Comparison of ENCODE assay signal across 2 cellular contexts in the genomic region with DNA sequence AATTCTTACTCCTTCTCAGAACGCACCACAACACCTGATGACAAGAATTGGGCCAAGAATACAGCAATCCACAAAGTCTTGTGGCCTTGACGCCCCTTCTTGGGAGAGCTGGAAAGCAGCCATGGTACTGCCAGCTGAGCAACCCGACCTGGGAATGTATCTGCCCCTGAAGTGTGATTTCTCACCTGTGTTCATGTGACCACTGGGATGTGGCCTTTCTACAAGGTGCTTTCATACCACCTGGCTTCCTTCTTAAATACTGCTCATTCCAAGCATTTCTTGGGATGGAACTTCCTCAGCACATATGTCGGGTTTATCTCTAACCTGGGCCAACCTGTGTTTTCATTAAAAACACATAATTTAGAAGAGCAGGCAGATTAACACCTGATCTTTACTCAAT.
TF ChIP-seq lines count a peak whose summit lies in the region.

No MANE protein-coding gene starts in this region.

TF ChIP-seq in GM23338, 12 proteins besides CTCF, POLR2A, EP300 and RAD21 (continues in another document):
- no peak for TF ChIP-seq JUNB (IDR thresholded peaks at IDR 0.05; ENCODE audit: unreplicated experiment)
- TF ChIP-seq, protein P1, sequence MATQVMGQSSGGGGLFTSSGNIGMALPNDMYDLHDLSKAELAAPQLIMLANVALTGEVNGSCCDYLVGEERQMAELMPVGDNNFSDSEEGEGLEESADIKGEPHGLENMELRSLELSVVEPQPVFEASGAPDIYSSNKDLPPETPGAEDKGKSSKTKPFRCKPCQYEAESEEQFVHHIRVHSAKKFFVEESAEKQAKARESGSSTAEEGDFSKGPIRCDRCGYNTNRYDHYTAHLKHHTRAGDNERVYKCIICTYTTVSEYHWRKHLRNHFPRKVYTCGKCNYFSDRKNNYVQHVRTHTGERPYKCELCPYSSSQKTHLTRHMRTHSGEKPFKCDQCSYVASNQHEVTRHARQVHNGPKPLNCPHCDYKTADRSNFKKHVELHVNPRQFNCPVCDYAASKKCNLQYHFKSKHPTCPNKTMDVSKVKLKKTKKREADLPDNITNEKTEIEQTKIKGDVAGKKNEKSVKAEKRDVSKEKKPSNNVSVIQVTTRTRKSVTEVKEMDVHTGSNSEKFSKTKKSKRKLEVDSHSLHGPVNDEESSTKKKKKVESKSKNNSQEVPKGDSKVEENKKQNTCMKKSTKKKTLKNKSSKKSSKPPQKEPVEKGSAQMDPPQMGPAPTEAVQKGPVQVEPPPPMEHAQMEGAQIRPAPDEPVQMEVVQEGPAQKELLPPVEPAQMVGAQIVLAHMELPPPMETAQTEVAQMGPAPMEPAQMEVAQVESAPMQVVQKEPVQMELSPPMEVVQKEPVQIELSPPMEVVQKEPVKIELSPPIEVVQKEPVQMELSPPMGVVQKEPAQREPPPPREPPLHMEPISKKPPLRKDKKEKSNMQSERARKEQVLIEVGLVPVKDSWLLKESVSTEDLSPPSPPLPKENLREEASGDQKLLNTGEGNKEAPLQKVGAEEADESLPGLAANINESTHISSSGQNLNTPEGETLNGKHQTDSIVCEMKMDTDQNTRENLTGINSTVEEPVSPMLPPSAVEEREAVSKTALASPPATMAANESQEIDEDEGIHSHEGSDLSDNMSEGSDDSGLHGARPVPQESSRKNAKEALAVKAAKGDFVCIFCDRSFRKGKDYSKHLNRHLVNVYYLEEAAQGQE (IDR thresholded peaks at IDR 0.05; ENCODE audit: unreplicated experiment) = no peak
- TF ChIP-seq NANOG (IDR thresholded peaks at IDR 0.05; ENCODE audit: borderline replicate concordance) = no peak
- no peak for TF ChIP-seq POLR2AphosphoS5 (IDR thresholded peaks at IDR 0.05; ENCODE audit: low read depth)
- no peak for TF ChIP-seq ZNF331 (CRISPR knock-in tag; IDR thresholded peaks at IDR 0.05; ENCODE audit: low read depth)
- no peak for TF ChIP-seq CREB1 (CRISPR knock-in tag; IDR thresholded peaks at IDR 0.05; ENCODE audit: low read depth)
- no peak for TF ChIP-seq EZH2 (IDR thresholded peaks at IDR 0.05; ENCODE audit: low read depth, unreplicated experiment)
- TF ChIP-seq ZNF114 (CRISPR knock-in tag; IDR thresholded peaks at IDR 0.05) = no peak
- TF ChIP-seq STAT1 (IDR thresholded peaks at IDR 0.05; ENCODE audit: unreplicated experiment) = no peak
- TF ChIP-seq, protein P2, sequence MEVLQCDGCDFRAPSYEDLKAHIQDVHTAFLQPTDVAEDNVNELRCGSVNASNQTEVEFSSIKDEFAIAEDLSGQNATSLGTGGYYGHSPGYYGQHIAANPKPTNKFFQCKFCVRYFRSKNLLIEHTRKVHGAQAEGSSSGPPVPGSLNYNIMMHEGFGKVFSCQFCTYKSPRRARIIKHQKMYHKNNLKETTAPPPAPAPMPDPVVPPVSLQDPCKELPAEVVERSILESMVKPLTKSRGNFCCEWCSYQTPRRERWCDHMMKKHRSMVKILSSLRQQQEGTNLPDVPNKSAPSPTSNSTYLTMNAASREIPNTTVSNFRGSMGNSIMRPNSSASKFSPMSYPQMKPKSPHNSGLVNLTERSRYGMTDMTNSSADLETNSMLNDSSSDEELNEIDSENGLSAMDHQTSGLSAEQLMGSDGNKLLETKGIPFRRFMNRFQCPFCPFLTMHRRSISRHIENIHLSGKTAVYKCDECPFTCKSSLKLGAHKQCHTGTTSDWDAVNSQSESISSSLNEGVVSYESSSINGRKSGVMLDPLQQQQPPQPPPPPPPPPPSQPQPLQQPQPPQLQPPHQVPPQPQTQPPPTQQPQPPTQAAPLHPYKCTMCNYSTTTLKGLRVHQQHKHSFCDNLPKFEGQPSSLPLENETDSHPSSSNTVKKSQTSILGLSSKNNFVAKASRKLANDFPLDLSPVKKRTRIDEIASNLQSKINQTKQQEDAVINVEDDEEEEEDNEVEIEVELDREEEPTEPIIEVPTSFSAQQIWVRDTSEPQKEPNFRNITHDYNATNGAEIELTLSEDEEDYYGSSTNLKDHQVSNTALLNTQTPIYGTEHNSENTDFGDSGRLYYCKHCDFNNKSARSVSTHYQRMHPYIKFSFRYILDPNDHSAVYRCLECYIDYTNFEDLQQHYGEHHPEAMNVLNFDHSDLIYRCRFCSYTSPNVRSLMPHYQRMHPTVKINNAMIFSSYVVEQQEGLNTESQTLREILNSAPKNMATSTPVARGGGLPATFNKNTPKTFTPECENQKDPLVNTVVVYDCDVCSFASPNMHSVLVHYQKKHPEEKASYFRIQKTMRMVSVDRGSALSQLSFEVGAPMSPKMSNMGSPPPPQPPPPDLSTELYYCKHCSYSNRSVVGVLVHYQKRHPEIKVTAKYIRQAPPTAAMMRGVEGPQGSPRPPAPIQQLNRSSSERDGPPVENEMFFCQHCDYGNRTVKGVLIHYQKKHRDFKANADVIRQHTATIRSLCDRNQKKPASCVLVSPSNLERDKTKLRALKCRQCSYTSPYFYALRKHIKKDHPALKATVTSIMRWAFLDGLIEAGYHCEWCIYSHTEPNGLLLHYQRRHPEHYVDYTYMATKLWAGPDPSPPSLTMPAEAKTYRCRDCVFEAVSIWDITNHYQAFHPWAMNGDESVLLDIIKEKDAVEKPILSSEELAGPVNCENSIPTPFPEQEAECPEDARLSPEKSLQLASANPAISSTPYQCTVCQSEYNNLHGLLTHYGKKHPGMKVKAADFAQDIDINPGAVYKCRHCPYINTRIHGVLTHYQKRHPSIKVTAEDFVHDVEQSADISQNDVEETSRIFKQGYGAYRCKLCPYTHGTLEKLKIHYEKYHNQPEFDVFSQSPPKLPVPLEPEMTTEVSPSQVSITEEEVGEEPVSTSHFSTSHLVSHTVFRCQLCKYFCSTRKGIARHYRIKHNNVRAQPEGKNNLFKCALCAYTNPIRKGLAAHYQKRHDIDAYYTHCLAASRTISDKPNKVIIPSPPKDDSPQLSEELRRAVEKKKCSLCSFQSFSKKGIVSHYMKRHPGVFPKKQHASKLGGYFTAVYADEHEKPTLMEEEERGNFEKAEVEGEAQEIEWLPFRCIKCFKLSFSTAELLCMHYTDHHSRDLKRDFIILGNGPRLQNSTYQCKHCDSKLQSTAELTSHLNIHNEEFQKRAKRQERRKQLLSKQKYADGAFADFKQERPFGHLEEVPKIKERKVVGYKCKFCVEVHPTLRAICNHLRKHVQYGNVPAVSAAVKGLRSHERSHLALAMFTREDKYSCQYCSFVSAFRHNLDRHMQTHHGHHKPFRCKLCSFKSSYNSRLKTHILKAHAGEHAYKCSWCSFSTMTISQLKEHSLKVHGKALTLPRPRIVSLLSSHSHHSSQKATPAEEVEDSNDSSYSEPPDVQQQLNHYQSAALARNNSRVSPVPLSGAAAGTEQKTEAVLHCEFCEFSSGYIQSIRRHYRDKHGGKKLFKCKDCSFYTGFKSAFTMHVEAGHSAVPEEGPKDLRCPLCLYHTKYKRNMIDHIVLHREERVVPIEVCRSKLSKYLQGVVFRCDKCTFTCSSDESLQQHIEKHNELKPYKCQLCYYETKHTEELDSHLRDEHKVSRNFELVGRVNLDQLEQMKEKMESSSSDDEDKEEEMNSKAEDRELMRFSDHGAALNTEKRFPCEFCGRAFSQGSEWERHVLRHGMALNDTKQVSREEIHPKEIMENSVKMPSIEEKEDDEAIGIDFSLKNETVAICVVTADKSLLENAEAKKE (CRISPR knock-in tag; IDR thresholded peaks at IDR 0.05) = no peak

TF ChIP-seq in SK-N-SH, 30 proteins besides CTCF, POLR2A, EP300 and RAD21:
- TF ChIP-seq SMC3 (IDR thresholded peaks at IDR 0.05; ENCODE audit: low read depth, low read length) (no peak), FOSL2 (IDR thresholded peaks at IDR 0.05; ENCODE audit: borderline replicate concordance, low read depth) (no peak), JUND (IDR thresholded peaks at IDR 0.05) (no peak), TEAD4 (IDR thresholded peaks at IDR 0.05; ENCODE audit: borderline replicate concordance, insufficient read depth) (no peak)
- TF ChIP-seq, protein P3, sequence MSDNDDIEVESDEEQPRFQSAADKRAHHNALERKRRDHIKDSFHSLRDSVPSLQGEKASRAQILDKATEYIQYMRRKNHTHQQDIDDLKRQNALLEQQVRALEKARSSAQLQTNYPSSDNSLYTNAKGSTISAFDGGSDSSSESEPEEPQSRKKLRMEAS (IDR thresholded peaks at IDR 0.05; ENCODE audit: low read depth) = no peak
